ENCODE assay signal across 1 cellular context in the genomic region with DNA sequence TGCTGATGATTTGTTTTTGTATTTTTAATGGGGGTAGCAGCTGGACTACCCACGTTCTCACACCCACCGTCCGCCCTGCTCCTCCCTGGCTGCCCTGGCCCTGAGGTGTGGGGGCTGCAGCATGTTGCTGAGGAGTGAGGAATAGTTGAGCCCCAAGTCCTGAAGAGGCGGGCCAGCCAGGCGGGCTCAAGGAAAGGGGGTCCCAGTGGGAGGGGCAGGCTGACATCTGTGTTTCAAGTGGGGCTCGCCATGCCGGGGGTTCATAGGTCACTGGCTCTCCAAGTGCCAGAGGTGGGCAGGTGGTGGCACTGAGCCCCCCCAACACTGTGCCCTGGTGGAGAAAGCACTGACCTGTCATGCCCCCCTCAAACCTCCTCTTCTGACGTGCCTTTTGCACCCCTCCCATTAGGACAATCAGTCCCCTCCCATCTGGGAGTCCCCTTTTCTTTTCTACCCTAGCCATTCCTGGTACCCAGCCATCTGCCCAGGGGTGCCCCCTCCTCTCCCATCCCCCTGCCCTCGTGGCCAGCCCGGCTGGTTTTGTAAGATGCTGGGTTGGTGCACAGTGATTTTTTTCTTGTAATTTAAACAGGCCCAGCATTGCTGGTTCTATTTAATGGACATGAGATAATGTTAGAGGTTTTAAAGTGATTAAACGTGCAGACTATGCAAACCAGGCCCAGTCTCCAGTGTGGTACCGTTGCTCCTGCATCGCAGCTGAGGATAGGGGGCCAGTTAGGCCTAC.
TF ChIP-seq lines count a peak whose summit lies in the region.

No MANE protein-coding gene starts in this region.

TF ChIP-seq in H1, 55 proteins besides CTCF, POLR2A, EP300 and RAD21:
- TF ChIP-seq SP1 (IDR thresholded peaks at IDR 0.05; ENCODE audit: low read depth, low read length): no peak
- TF ChIP-seq JUN (IDR thresholded peaks at IDR 0.05; ENCODE audit: low read depth, low read length): no peak
- TF ChIP-seq YY1 (IDR thresholded peaks at IDR 0.05; ENCODE audit: low read depth, low read length): no peak
- no peak for TF ChIP-seq SRF (IDR thresholded peaks at IDR 0.05; ENCODE audit: low read depth, low read length)
- no peak for TF ChIP-seq SIN3A (conservative IDR thresholded peaks at IDR 0.05 in 1 of 2, IDR thresholded peaks at IDR 0.05 in 1 of 2; ENCODE audit: low read depth in 1 of 2, low read length in 2 of 2)
- TF ChIP-seq SP4 (IDR thresholded peaks at IDR 0.05; ENCODE audit: low read length): no peak
- no peak for TF ChIP-seq NANOG (IDR thresholded peaks at IDR 0.05; ENCODE audit: insufficient read depth, low read depth, low read length, poor library complexity, severe bottlenecking)
- no peak for TF ChIP-seq TAF7 (optimal IDR thresholded peaks at IDR 0.05; ENCODE audit: borderline replicate concordance, low read depth, low read length)
- TF ChIP-seq POU5F1 (IDR thresholded peaks at IDR 0.05; ENCODE audit: low read depth, low read length): no peak
TF ChIP-seq in H1: peak in this region for 0.
